1 cellular context compared by ENCODE assay signal in genomic region chr1:33473900-33474299, GRCh38.
TF ChIP-seq lines count a peak whose summit lies in the region.

No MANE protein-coding gene starts in this region.

TF ChIP-seq in HCT116, 20 proteins besides CTCF, POLR2A, EP300 and RAD21 (continued from another document):
- TF ChIP-seq YY1 (IDR thresholded peaks at IDR 0.05; ENCODE audit: extremely low read depth, insufficient replicate concordance, low read depth, low read length) (no peak), ELF1 (IDR thresholded peaks at IDR 0.05; ENCODE audit: borderline replicate concordance, low read depth) (no peak), FOSL1 (IDR thresholded peaks at IDR 0.05; ENCODE audit: low read depth) (no peak), ZFX (IDR thresholded peaks at IDR 0.05) (no peak), SRF (IDR thresholded peaks at IDR 0.05; ENCODE audit: low read depth) (no peak), POLR2AphosphoS5 (IDR thresholded peaks at IDR 0.05; ENCODE audit: low read depth, low read length) (no peak), EZH2 (IDR thresholded peaks at IDR 0.05) (no peak), CBX3 (IDR thresholded peaks at IDR 0.05; ENCODE audit: low read depth) (no peak), ZNF274 (IDR thresholded peaks at IDR 0.05; ENCODE audit: low read depth, low read length) (no peak), EGR1 (IDR thresholded peaks at IDR 0.05; ENCODE audit: low read depth) (no peak), CEBPB (IDR thresholded peaks at IDR 0.05; ENCODE audit: low read depth) (no peak)
- TF ChIP-seq, protein P1, sequence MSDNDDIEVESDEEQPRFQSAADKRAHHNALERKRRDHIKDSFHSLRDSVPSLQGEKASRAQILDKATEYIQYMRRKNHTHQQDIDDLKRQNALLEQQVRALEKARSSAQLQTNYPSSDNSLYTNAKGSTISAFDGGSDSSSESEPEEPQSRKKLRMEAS (IDR thresholded peaks at IDR 0.05) = no peak
- TF ChIP-seq, protein P2, sequence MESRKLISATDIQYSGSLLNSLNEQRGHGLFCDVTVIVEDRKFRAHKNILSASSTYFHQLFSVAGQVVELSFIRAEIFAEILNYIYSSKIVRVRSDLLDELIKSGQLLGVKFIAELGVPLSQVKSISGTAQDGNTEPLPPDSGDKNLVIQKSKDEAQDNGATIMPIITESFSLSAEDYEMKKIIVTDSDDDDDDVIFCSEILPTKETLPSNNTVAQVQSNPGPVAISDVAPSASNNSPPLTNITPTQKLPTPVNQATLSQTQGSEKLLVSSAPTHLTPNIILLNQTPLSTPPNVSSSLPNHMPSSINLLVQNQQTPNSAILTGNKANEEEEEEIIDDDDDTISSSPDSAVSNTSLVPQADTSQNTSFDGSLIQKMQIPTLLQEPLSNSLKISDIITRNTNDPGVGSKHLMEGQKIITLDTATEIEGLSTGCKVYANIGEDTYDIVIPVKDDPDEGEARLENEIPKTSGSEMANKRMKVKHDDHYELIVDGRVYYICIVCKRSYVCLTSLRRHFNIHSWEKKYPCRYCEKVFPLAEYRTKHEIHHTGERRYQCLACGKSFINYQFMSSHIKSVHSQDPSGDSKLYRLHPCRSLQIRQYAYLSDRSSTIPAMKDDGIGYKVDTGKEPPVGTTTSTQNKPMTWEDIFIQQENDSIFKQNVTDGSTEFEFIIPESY (IDR thresholded peaks at IDR 0.05; ENCODE audit: extremely low read depth, insufficient replicate concordance, low read length) = no peak
- TF ChIP-seq, protein P3, sequence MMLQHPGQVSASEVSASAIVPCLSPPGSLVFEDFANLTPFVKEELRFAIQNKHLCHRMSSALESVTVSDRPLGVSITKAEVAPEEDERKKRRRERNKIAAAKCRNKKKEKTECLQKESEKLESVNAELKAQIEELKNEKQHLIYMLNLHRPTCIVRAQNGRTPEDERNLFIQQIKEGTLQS (IDR thresholded peaks at IDR 0.05) = no peak
- TF ChIP-seq, protein P4, sequence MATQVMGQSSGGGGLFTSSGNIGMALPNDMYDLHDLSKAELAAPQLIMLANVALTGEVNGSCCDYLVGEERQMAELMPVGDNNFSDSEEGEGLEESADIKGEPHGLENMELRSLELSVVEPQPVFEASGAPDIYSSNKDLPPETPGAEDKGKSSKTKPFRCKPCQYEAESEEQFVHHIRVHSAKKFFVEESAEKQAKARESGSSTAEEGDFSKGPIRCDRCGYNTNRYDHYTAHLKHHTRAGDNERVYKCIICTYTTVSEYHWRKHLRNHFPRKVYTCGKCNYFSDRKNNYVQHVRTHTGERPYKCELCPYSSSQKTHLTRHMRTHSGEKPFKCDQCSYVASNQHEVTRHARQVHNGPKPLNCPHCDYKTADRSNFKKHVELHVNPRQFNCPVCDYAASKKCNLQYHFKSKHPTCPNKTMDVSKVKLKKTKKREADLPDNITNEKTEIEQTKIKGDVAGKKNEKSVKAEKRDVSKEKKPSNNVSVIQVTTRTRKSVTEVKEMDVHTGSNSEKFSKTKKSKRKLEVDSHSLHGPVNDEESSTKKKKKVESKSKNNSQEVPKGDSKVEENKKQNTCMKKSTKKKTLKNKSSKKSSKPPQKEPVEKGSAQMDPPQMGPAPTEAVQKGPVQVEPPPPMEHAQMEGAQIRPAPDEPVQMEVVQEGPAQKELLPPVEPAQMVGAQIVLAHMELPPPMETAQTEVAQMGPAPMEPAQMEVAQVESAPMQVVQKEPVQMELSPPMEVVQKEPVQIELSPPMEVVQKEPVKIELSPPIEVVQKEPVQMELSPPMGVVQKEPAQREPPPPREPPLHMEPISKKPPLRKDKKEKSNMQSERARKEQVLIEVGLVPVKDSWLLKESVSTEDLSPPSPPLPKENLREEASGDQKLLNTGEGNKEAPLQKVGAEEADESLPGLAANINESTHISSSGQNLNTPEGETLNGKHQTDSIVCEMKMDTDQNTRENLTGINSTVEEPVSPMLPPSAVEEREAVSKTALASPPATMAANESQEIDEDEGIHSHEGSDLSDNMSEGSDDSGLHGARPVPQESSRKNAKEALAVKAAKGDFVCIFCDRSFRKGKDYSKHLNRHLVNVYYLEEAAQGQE (IDR thresholded peaks at IDR 0.05; ENCODE audit: low read depth) = no peak
